8 cellular contexts compared by ENCODE assay signal in genomic region chr12:32400114-32400672, GRCh38. TPM values are rescaled to one million over a fixed set of nuclear protein-coding genes. Genes with fewer than 3 reads are reported as not detected.
DNase-seq lines count a peak whose midpoint lies in the region; ATAC-seq, FAIRE-seq and TF ChIP-seq lines count a peak whose summit lies in the region.

No MANE protein-coding gene starts in this region.

- H3K4me1 Mint-ChIP-seq in memory B cell = peaks cover 5% of the 10 kb centered on the region

- FAIRE-seq in GM12891 (lab: Jason Lieb, UNC) = no peak

- H3K27me3 Mint-ChIP-seq in memory B cell = peaks cover 5% of the 10 kb centered on the region

- ATAC-seq in memory B cell (ENCODE audit: low read depth) (no peak), HG03521 (IDR thresholded peaks at IDR 0.05; ENCODE audit: unreplicated experiment) (no peak)

- no peak for TF ChIP-seq POLR2A in GM12891 (IDR thresholded peaks at IDR 0.05; ENCODE audit: low read depth, low read length)

- H3K4me3 Mint-ChIP-seq in memory B cell = peak overlapping the region; percentile 73

- DNase-seq in DMS53 (lab: John Stamatoyannopoulos, UW) (peak; percentile 79), M059J (ENCODE audit: low read depth) (peak; percentile 10), cerebellum (ENCODE audit: low spot score) (peak; percentile 11), memory B cell (ENCODE audit: low spot score in 2 of 2) (no peak), NCI-H2081 treated with DMSO at 0.1 percent for 48 hours (lab: John Stamatoyannopoulos, UW) (no peak), GM12891 (ENCODE audit: insufficient read length, low spot score) (no peak), foreskin melanocyte (no peak)

- no peaks in the 10 kb centered on the region for H3K36me3 Mint-ChIP-seq in memory B cell

- no peak overlapping the region for H3K27ac Mint-ChIP-seq in memory B cell

- no peaks in the 10 kb centered on the region for H3K9me3 Mint-ChIP-seq in memory B cell

TF ChIP-seq in GM12891, 5 proteins besides CTCF, POLR2A, EP300 and RAD21:
- TF ChIP-seq POU2F2 (IDR thresholded peaks at IDR 0.05; ENCODE audit: low read depth, low read length) = no peak

RNA-seq across cellular contexts. Expression of gene FGD4, which starts 0.8 kb away (rescaled TPM):
- 0.59 and 3.0 TPM in 2 replicates for total RNA-seq in M059J (2014; rRNA removed; shearing (Covaris generic))
- 61.9 TPM for total RNA-seq in cerebellum
- 0.10 TPM for polyA plus RNA-seq in GM12891 (2012; ENCODE audit: low read depth, missing spikeins)

Comparison
In these comparisons a context has a peak if more than half of its experiments do, and no peak if none do; other contexts are left out.
1. DNase-seq: peak in DMS53 (single experiment), M059J (single experiment) and cerebellum (single experiment); none in memory B cell (0 of 2), NCI-H2081 treated with DMSO at 0.1 percent for 48 hours (single experiment), GM12891 (single experiment) and foreskin melanocyte (single experiment).
2. RNA of gene FGD4, which starts 0.8 kb away (total RNA-seq): 61.9 TPM in cerebellum (single experiment); 0.59 to 3.0 TPM in M059J; every median in the first group is over 10 times any median in the second.